In genomic region chr10:84360634-84361365, GRCh38 we compare ENCODE assay signal across 8 cellular contexts. TPM values are rescaled to one million over a fixed set of nuclear protein-coding genes. Genes with fewer than 3 reads are reported as not detected.
DNase-seq lines count a peak whose midpoint lies in the region; ATAC-seq and TF ChIP-seq lines count a peak whose summit lies in the region.

No MANE protein-coding gene starts in this region.

- ATAC-seq in mucosa of descending colon, result peak; percentile 73

- no peak overlapping the region for H3K27ac ChIP-seq in duodenal mucosa (ENCODE audit: low read depth, low read length)

- H3K36me3 ChIP-seq in duodenal mucosa (ENCODE audit: control insufficient read depth in 1 of 2, insufficient read depth in 2 of 2, low read length in 2 of 2) (no peaks in the 10 kb centered on the region), mucosa of descending colon (ENCODE audit: low read depth) (no peaks in the 10 kb centered on the region)

- H3K27me3 ChIP-seq in duodenal mucosa (ENCODE audit: control insufficient read depth in 1 of 2, insufficient read depth in 2 of 2, low read length in 2 of 2), result no peaks in the 10 kb centered on the region

- H3K4me1 ChIP-seq in duodenal mucosa (ENCODE audit: control insufficient read depth in 1 of 2, insufficient read depth in 2 of 2, low read length in 2 of 2), result peaks cover 9 to 25% of the 10 kb centered on the region in 2 donors
- H3K4me1 ChIP-seq in mucosa of descending colon (ENCODE audit: low read depth), result peaks cover 17% of the 10 kb centered on the region

- H3K9ac ChIP-seq in duodenal mucosa (ENCODE audit: low read depth in 1 of 2, low read length in 2 of 2), result peak overlapping the region; percentile 10 to 28

- no peak for TF ChIP-seq CTCF in mucosa of descending colon (IDR thresholded peaks at IDR 0.05)

- DNase-seq in A172 (ENCODE audit: low spot score) (peak; percentile 15), HT1080 (ENCODE audit: low read depth) (peak; percentile 42), mucosa of descending colon (no peak), COLO668 (lab: John Stamatoyannopoulos, UW; ENCODE audit: unreplicated experiment) (no peak)
- no peak for DNase-seq in stimulated activated CD4-positive, alpha-beta T cell treated with anti-CD3 and anti-CD28 coated beads, Interleukin-4, amount 100 ng/mL, for 4 hours
- no peak for DNase-seq in stimulated activated CD4-positive, alpha-beta T cell treated with anti-CD3 and anti-CD28 coated beads, Interleukin-12 subunit alpha, Interleukin-12 subunit beta, amount 100 ng/mL, for 4 hours
- DNase-seq in activated CD4-positive, CD25-positive, alpha-beta regulatory T cell treated with anti-CD3 and anti-CD28 coated beads, Interleukin-2, amount 50 U/mL, for 72 hours, result no peak

- intact Hi-C loops in mucosa of descending colon (cut with DNase I, micrococcal nuclease), result no loop called here

- H3K9me3 ChIP-seq in duodenal mucosa (ENCODE audit: control insufficient read depth in 1 of 2, low read length in 2 of 2) (no peaks in the 10 kb centered on the region), mucosa of descending colon (no peaks in the 10 kb centered on the region)

- H3K4me3 ChIP-seq in duodenal mucosa (ENCODE audit: low read depth in 1 of 2, low read length in 2 of 2) (peak overlapping the region; percentile 56 to 58), mucosa of descending colon (no peak overlapping the region)

RNA-seq across cellular contexts. Expression of gene CCSER2, which starts 32.4 kb away (rescaled TPM):
- total RNA-seq in A172 (2014; rRNA removed; shearing (Covaris generic)), result 39.9 and 40.7 TPM in 2 replicates
- total RNA-seq in HT1080 (2014; rRNA removed; shearing (Covaris generic)), result 13.2 and 24.5 TPM in 2 replicates
- polyA plus RNA-seq in HT1080 (2015; cell fraction: cytosol; rRNA removed), result 19.6 and 27.2 TPM in 2 replicates
- polyA plus RNA-seq in HT1080 (2015; cell fraction: nucleus; rRNA removed), result 14.6 and 15.2 TPM in 2 replicates
- total RNA-seq in mucosa of descending colon, result 100 to 1,000 TPM in 1 of 3 donors, 10 to 100 TPM in 2; 30.2 to 118 (median 48.3) TPM

Comparison
In these comparisons a context has a peak if more than half of its experiments do, and no peak if none do; other contexts are left out.
1. DNase-seq: peak in A172 (single experiment) and HT1080 (single experiment); none in mucosa of descending colon (0 of 3), stimulated activated CD4-positive, alpha-beta T cell treated with anti-CD3 and anti-CD28 coated beads, Interleukin-4, amount 100 ng/mL, for 4 hours (0 of 2), stimulated activated CD4-positive, alpha-beta T cell treated with anti-CD3 and anti-CD28 coated beads, Interleukin-12 subunit alpha, Interleukin-12 subunit beta, amount 100 ng/mL, for 4 hours (single experiment), COLO668 (single experiment) and activated CD4-positive, CD25-positive, alpha-beta regulatory T cell treated with anti-CD3 and anti-CD28 coated beads, Interleukin-2, amount 50 U/mL, for 72 hours (single experiment).